9 cellular contexts compared by ENCODE assay signal in genomic region chr19:38003427-38004099, GRCh38.
DNase-seq lines count a peak whose midpoint lies in the region; ATAC-seq and TF ChIP-seq lines count a peak whose summit lies in the region.
"Had no signal": no experiment of that assay in that cellular context is flagged by ENCODE, and none has a peak within 500 bp of the region (broad histone marks: within the 10 kb centered on the region; RNA-seq: fewer than 3 reads in every experiment).

No MANE protein-coding gene starts in this region.

- no peaks in the 10 kb centered on the region for H3K9me3 ChIP-seq in upper lobe of right lung

- TF ChIP-seq CTCF in epithelial cell of proximal tubule (conservative IDR thresholded peaks at IDR 0.05; ENCODE audit: low read depth, low read length) (no peak), upper lobe of right lung (IDR thresholded peaks at IDR 0.05) (no peak)

- peak overlapping the region; percentile 39 for H3K4me3 ChIP-seq in epithelial cell of proximal tubule (ENCODE audit: low read depth, low read length)
- peak overlapping the region; percentile 42 for H3K4me3 ChIP-seq in upper lobe of right lung

- no peaks in the 10 kb centered on the region for H3K4me1 Mint-ChIP-seq in T-helper 2 cell treated with Interferon-gamma antibody and Interleukin-4, amounts not matched to agents 5 μg/mL and 100 μg/mL, for 36 hours (ENCODE audit: low read depth)

- H3K27ac Mint-ChIP-seq in T-helper 2 cell treated with Interferon-gamma antibody and Interleukin-4, amounts not matched to agents 5 μg/mL and 100 μg/mL, for 36 hours, result no peak overlapping the region
- H3K27ac Mint-ChIP-seq: dendritic cell treated with granulocyte-macrophage colony-stimulating factor and Interleukin-4, amounts not matched to agents 40 ng/mL and 50 ng/mL, for 4 days had no signal

- no peak overlapping the region for H3K4me3 Mint-ChIP-seq in T-helper 2 cell treated with Interferon-gamma antibody and Interleukin-4, amounts not matched to agents 5 μg/mL and 100 μg/mL, for 36 hours
- H3K4me3 Mint-ChIP-seq: dendritic cell treated with granulocyte-macrophage colony-stimulating factor and Interleukin-4, amounts not matched to agents 40 ng/mL and 50 ng/mL, for 4 days had no signal

- H3K36me3 ChIP-seq in upper lobe of right lung, result no peaks in the 10 kb centered on the region

- H3K36me3 Mint-ChIP-seq in T-helper 2 cell treated with Interferon-gamma antibody and Interleukin-4, amounts not matched to agents 5 μg/mL and 100 μg/mL, for 36 hours (ENCODE audit: low read depth), result no peaks in the 10 kb centered on the region

- no peaks in the 10 kb centered on the region for H3K9me3 Mint-ChIP-seq in T-helper 2 cell treated with Interferon-gamma antibody and Interleukin-4, amounts not matched to agents 5 μg/mL and 100 μg/mL, for 36 hours
- H3K9me3 Mint-ChIP-seq: dendritic cell treated with granulocyte-macrophage colony-stimulating factor and Interleukin-4, amounts not matched to agents 40 ng/mL and 50 ng/mL, for 4 days had no signal

- H3K27me3 ChIP-seq in upper lobe of right lung, result no peaks in the 10 kb centered on the region

- ATAC-seq in upper lobe of right lung (peak; percentile 71), HG02884 (IDR thresholded peaks at IDR 0.05; ENCODE audit: unreplicated experiment) (no peak), HG02870 (IDR thresholded peaks at IDR 0.05; ENCODE audit: unreplicated experiment) (no peak)

- no peaks in the 10 kb centered on the region for H3K27me3 Mint-ChIP-seq in T-helper 2 cell treated with Interferon-gamma antibody and Interleukin-4, amounts not matched to agents 5 μg/mL and 100 μg/mL, for 36 hours (ENCODE audit: low read depth)
- H3K27me3 Mint-ChIP-seq: dendritic cell treated with granulocyte-macrophage colony-stimulating factor and Interleukin-4, amounts not matched to agents 40 ng/mL and 50 ng/mL, for 4 days had no signal

- peak overlapping the region; percentile 82 for H3K27ac ChIP-seq in upper lobe of right lung

- DNase-seq in GM04503 (ENCODE audit: low read depth), result peak; percentile 58
- peak; percentile 86 for DNase-seq in NCI-H1092 (lab: John Stamatoyannopoulos, UW)
- peak; percentile 6 for DNase-seq in T-helper 2 cell treated with Interferon-gamma antibody and Interleukin-4, amounts not matched to agents 5 μg/mL and 100 μg/mL, for 36 hours (ENCODE audit: low spot score)
- DNase-seq in epithelial cell of proximal tubule (ENCODE audit: low read depth), result peak; percentile 90
- peak; percentile 67 for DNase-seq in mucosa of gallbladder (ENCODE audit: low spot score)
- peak; percentile 73 for DNase-seq in upper lobe of right lung

- H3K4me1 ChIP-seq in upper lobe of right lung, result peaks cover 16% of the 10 kb centered on the region

- intact Hi-C loops in upper lobe of right lung (cut with DNase I), result no loop called here

Comparison
In these comparisons a context has a peak if more than half of its experiments do, and no peak if none do; other contexts are left out.
1. DNase-seq: peak in every context shown above with its lines; median percentile 90 in epithelial cell of proximal tubule; 86 in NCI-H1092; 73 in upper lobe of right lung; 67 in mucosa of gallbladder; 58 in GM04503; 6 in T-helper 2 cell treated with Interferon-gamma antibody and Interleukin-4, amounts not matched to agents 5 μg/mL and 100 μg/mL, for 36 hours.